ENCODE assay signal across 1 cellular context in the genomic region with DNA sequence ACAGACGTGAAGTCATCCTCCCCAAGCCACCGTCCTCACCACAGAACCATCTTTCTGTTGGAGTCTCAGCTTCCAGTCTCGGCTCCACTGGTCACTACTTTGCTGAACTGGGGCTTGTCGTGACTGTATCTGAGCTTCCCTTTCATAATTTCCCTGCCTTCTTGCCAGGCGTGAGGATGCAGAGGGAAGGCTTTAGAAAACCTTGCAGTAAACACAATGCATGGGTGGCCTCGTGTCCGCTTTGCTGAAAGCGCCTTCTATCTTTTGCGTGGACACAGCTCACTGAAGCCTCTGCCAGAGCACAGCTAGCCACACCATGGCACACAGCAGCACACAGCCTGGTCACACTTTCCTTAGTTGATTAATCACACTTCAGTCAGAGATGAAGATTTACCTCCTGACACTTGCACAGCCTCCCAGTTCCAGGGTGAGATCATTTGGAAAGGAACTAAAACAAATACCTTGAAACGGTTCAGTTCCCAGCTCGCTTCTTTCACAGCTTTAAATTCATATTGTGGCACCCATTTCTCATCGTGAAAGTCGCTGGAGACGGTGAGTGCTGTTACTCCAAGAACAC.
TF ChIP-seq lines count a peak whose summit lies in the region.

No MANE protein-coding gene starts in this region.

TF ChIP-seq in GM23338, 12 proteins besides CTCF, POLR2A, EP300 and RAD21:
- TF ChIP-seq, protein P1, sequence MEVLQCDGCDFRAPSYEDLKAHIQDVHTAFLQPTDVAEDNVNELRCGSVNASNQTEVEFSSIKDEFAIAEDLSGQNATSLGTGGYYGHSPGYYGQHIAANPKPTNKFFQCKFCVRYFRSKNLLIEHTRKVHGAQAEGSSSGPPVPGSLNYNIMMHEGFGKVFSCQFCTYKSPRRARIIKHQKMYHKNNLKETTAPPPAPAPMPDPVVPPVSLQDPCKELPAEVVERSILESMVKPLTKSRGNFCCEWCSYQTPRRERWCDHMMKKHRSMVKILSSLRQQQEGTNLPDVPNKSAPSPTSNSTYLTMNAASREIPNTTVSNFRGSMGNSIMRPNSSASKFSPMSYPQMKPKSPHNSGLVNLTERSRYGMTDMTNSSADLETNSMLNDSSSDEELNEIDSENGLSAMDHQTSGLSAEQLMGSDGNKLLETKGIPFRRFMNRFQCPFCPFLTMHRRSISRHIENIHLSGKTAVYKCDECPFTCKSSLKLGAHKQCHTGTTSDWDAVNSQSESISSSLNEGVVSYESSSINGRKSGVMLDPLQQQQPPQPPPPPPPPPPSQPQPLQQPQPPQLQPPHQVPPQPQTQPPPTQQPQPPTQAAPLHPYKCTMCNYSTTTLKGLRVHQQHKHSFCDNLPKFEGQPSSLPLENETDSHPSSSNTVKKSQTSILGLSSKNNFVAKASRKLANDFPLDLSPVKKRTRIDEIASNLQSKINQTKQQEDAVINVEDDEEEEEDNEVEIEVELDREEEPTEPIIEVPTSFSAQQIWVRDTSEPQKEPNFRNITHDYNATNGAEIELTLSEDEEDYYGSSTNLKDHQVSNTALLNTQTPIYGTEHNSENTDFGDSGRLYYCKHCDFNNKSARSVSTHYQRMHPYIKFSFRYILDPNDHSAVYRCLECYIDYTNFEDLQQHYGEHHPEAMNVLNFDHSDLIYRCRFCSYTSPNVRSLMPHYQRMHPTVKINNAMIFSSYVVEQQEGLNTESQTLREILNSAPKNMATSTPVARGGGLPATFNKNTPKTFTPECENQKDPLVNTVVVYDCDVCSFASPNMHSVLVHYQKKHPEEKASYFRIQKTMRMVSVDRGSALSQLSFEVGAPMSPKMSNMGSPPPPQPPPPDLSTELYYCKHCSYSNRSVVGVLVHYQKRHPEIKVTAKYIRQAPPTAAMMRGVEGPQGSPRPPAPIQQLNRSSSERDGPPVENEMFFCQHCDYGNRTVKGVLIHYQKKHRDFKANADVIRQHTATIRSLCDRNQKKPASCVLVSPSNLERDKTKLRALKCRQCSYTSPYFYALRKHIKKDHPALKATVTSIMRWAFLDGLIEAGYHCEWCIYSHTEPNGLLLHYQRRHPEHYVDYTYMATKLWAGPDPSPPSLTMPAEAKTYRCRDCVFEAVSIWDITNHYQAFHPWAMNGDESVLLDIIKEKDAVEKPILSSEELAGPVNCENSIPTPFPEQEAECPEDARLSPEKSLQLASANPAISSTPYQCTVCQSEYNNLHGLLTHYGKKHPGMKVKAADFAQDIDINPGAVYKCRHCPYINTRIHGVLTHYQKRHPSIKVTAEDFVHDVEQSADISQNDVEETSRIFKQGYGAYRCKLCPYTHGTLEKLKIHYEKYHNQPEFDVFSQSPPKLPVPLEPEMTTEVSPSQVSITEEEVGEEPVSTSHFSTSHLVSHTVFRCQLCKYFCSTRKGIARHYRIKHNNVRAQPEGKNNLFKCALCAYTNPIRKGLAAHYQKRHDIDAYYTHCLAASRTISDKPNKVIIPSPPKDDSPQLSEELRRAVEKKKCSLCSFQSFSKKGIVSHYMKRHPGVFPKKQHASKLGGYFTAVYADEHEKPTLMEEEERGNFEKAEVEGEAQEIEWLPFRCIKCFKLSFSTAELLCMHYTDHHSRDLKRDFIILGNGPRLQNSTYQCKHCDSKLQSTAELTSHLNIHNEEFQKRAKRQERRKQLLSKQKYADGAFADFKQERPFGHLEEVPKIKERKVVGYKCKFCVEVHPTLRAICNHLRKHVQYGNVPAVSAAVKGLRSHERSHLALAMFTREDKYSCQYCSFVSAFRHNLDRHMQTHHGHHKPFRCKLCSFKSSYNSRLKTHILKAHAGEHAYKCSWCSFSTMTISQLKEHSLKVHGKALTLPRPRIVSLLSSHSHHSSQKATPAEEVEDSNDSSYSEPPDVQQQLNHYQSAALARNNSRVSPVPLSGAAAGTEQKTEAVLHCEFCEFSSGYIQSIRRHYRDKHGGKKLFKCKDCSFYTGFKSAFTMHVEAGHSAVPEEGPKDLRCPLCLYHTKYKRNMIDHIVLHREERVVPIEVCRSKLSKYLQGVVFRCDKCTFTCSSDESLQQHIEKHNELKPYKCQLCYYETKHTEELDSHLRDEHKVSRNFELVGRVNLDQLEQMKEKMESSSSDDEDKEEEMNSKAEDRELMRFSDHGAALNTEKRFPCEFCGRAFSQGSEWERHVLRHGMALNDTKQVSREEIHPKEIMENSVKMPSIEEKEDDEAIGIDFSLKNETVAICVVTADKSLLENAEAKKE (CRISPR knock-in tag; IDR thresholded peaks at IDR 0.05), result no peak
- TF ChIP-seq EZH2 (IDR thresholded peaks at IDR 0.05; ENCODE audit: low read depth, unreplicated experiment) (no peak), NANOG (IDR thresholded peaks at IDR 0.05; ENCODE audit: borderline replicate concordance) (no peak), ZNF114 (CRISPR knock-in tag; IDR thresholded peaks at IDR 0.05) (no peak), JUNB (IDR thresholded peaks at IDR 0.05; ENCODE audit: unreplicated experiment) (no peak), CREB1 (CRISPR knock-in tag; IDR thresholded peaks at IDR 0.05; ENCODE audit: low read depth) (no peak), STAT1 (IDR thresholded peaks at IDR 0.05; ENCODE audit: unreplicated experiment) (no peak), ZNF331 (CRISPR knock-in tag; IDR thresholded peaks at IDR 0.05; ENCODE audit: low read depth) (no peak), POLR2AphosphoS5 (IDR thresholded peaks at IDR 0.05; ENCODE audit: low read depth) (no peak), EZH2phosphoT487 (IDR thresholded peaks at IDR 0.05; ENCODE audit: unreplicated experiment) (no peak)
- TF ChIP-seq, protein P2, sequence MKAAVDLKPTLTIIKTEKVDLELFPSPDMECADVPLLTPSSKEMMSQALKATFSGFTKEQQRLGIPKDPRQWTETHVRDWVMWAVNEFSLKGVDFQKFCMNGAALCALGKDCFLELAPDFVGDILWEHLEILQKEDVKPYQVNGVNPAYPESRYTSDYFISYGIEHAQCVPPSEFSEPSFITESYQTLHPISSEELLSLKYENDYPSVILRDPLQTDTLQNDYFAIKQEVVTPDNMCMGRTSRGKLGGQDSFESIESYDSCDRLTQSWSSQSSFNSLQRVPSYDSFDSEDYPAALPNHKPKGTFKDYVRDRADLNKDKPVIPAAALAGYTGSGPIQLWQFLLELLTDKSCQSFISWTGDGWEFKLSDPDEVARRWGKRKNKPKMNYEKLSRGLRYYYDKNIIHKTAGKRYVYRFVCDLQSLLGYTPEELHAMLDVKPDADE (IDR thresholded peaks at IDR 0.05), result no peak
- TF ChIP-seq, protein P3, sequence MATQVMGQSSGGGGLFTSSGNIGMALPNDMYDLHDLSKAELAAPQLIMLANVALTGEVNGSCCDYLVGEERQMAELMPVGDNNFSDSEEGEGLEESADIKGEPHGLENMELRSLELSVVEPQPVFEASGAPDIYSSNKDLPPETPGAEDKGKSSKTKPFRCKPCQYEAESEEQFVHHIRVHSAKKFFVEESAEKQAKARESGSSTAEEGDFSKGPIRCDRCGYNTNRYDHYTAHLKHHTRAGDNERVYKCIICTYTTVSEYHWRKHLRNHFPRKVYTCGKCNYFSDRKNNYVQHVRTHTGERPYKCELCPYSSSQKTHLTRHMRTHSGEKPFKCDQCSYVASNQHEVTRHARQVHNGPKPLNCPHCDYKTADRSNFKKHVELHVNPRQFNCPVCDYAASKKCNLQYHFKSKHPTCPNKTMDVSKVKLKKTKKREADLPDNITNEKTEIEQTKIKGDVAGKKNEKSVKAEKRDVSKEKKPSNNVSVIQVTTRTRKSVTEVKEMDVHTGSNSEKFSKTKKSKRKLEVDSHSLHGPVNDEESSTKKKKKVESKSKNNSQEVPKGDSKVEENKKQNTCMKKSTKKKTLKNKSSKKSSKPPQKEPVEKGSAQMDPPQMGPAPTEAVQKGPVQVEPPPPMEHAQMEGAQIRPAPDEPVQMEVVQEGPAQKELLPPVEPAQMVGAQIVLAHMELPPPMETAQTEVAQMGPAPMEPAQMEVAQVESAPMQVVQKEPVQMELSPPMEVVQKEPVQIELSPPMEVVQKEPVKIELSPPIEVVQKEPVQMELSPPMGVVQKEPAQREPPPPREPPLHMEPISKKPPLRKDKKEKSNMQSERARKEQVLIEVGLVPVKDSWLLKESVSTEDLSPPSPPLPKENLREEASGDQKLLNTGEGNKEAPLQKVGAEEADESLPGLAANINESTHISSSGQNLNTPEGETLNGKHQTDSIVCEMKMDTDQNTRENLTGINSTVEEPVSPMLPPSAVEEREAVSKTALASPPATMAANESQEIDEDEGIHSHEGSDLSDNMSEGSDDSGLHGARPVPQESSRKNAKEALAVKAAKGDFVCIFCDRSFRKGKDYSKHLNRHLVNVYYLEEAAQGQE (IDR thresholded peaks at IDR 0.05; ENCODE audit: unreplicated experiment), result no peak
TF ChIP-seq in GM23338: peak in this region for 0.
